In the genomic region with DNA sequence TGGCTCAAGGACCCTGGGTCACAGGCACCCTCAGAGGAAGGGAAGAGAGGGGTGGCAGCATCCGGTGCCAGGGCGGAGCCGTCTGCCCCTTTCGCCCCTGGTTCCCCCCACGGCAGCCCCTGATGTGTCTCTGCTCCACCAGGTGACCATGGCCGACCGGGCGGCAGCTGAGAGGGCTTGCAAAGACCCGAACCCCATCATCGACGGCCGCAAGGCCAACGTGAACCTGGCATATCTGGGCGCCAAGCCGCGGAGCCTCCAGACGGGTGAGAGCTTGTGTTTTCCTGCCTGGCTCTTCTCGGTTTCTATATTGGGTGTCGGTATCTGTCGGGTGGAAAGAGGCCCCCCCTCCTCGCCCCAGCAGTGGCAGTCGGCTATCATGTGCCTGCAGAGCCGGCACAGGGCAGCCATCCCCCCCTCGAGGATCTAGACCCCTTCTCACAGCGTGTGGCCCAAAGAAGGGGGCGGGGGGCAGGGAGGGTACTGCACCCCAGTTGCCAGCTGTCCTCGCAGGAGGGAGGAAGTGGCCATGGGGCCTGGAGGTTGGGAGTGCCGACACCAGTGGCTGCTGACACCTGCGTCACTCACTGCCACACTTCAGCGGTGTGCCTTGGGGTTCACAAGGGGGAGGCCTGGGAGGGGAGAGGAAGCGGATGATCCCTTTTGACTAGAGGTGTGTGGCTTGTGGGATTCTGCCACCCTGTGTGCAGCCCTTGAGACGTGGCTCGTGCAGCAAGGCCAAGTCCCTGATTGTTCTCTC, we compare ENCODE assay signal across 7 cellular contexts. TPM values are rescaled to one million over a fixed set of nuclear protein-coding genes. Genes with fewer than 3 reads are reported as not detected.
A peak's percentile ranks its signal among the peaks of the same experiment; 100 is the strongest.
DNase-seq lines count a peak whose midpoint lies in the region; ATAC-seq and TF ChIP-seq lines count a peak whose summit lies in the region.

No MANE protein-coding gene starts in this region.

- ATAC-seq in GM21447 (IDR thresholded peaks at IDR 0.05; ENCODE audit: unreplicated experiment), result peak; percentile 24
- no peak for ATAC-seq in RWPE2 (ENCODE audit: low read depth)
- peak; percentile 51 to 80 for ATAC-seq in activated naive CD4-positive, alpha-beta T cell treated with anti-CD3 and anti-CD28 coated beads, Interleukin-2, amount 50 U/mL, for 72 hours
- ATAC-seq in HG02870 (IDR thresholded peaks at IDR 0.05; ENCODE audit: unreplicated experiment), result no peak

- no peak for TF ChIP-seq CTCF in RWPE2 (IDR thresholded peaks at IDR 0.05; ENCODE audit: poor library complexity, severe bottlenecking)

- H3K36me3 Mint-ChIP-seq in activated naive CD4-positive, alpha-beta T cell treated with anti-CD3 and anti-CD28 coated beads, Interleukin-2, amount 50 U/mL, for 72 hours, result peaks cover 30 to 40% of the 10 kb centered on the region in 2 donors

- WGBS in iPS DF 6.9 (ENCODE audit: insufficient coverage, insufficient read length), result no CpG with 5 or more reads among the region's 33 CpGs

- peaks cover 20% of the 10 kb centered on the region for H3K4me1 ChIP-seq in RWPE2 (ENCODE audit: insufficient read depth, poor library complexity, severe bottlenecking)
- H3K4me1 ChIP-seq in iPS DF 6.9 (ENCODE audit: control insufficient read depth, insufficient read depth, low read length), result 0 out of 2 replicates have a peak, but pooled peaks cover 5% of the 10 kb centered on the region

- H3K9me3 ChIP-seq in RWPE2 (ENCODE audit: severe bottlenecking), result no peaks in the 10 kb centered on the region
- no peaks in the 10 kb centered on the region for H3K9me3 ChIP-seq in iPS DF 6.9 (ENCODE audit: control insufficient read depth, insufficient read depth, low read length)

- H3K4me3 ChIP-seq in RWPE2 (ENCODE audit: severe bottlenecking) (peak overlapping the region; percentile 62), iPS DF 6.9 (ENCODE audit: low read length) (peak overlapping the region; percentile 37; the same call in 1 of the 2 replicates)

- no peaks in the 10 kb centered on the region for H3K9me3 Mint-ChIP-seq in activated naive CD4-positive, alpha-beta T cell treated with anti-CD3 and anti-CD28 coated beads, Interleukin-2, amount 50 U/mL, for 72 hours

- peak overlapping the region; percentile 93 to 96 for H3K27ac Mint-ChIP-seq in activated naive CD4-positive, alpha-beta T cell treated with anti-CD3 and anti-CD28 coated beads, Interleukin-2, amount 50 U/mL, for 72 hours

- H3K27ac ChIP-seq in RWPE2 (ENCODE audit: poor library complexity, severe bottlenecking), result no peak overlapping the region
- H3K27ac ChIP-seq in iPS DF 6.9 (ENCODE audit: low read length), result no peak overlapping the region

- peaks cover 15% of the 10 kb centered on the region for H3K36me3 ChIP-seq in RWPE2 (ENCODE audit: low read depth)
- H3K36me3 ChIP-seq in iPS DF 6.9 (ENCODE audit: control insufficient read depth, insufficient read depth, low read length), result peaks cover 30% of the 10 kb centered on the region

- DNase-seq in RWPE2 (ENCODE audit: low spot score) (peak; percentile 87), iPS DF 6.9 (ENCODE audit: low read depth, low spot score) (no peak), GDM1 (lab: John Stamatoyannopoulos, UW) (no peak)
- DNase-seq in activated naive CD4-positive, alpha-beta T cell treated with anti-CD3 and anti-CD28 coated beads, Interleukin-2, amount 50 U/mL, for 72 hours (ENCODE audit: low spot score in 2 of 2), result peak; percentile 66 to 91
- DNase-seq in stimulated activated CD4-positive, alpha-beta T cell treated with anti-CD3 and anti-CD28 coated beads, Interleukin-1b, Interleukin-23, amount 100 ng/mL, for 1 hour (ENCODE audit: low read depth in 2 of 2), result peak; percentile 26 to 41

- no peaks in the 10 kb centered on the region for H3K27me3 ChIP-seq in RWPE2 (ENCODE audit: insufficient read depth, poor library complexity, severe bottlenecking)
- H3K27me3 ChIP-seq in iPS DF 6.9 (ENCODE audit: control insufficient read depth, insufficient read depth, low read length), result no peaks in the 10 kb centered on the region

RNA-seq across cellular contexts. Expression of gene RBM38, which starts 1.5 kb away (rescaled TPM):
- 10 to 100 TPM; 43.4 to 97.5 TPM for total RNA-seq in activated naive CD4-positive, alpha-beta T cell treated with anti-CD3 and anti-CD28 coated beads, Interleukin-2, amount 50 U/mL, for 72 hours

RNA-seq across cellular contexts. Expression of gene RAE1, which starts 41.6 kb away (rescaled TPM):
- total RNA-seq in activated naive CD4-positive, alpha-beta T cell treated with anti-CD3 and anti-CD28 coated beads, Interleukin-2, amount 50 U/mL, for 72 hours, result 10 to 100 TPM; 47.3 to 67.5 TPM

Comparison
In these comparisons a context has a peak if more than half of its experiments do, and no peak if none do; other contexts are left out.
1. ATAC-seq: peak in GM21447 (single experiment) and activated naive CD4-positive, alpha-beta T cell treated with anti-CD3 and anti-CD28 coated beads, Interleukin-2, amount 50 U/mL, for 72 hours (2 of 2); none in RWPE2 (single experiment) and HG02870 (single experiment).
2. DNase-seq: peak in RWPE2 (single experiment), activated naive CD4-positive, alpha-beta T cell treated with anti-CD3 and anti-CD28 coated beads, Interleukin-2, amount 50 U/mL, for 72 hours (2 of 2) and stimulated activated CD4-positive, alpha-beta T cell treated with anti-CD3 and anti-CD28 coated beads, Interleukin-1b, Interleukin-23, amount 100 ng/mL, for 1 hour (2 of 2); none in iPS DF 6.9 (single experiment) and GDM1 (single experiment).